In the genomic region with DNA sequence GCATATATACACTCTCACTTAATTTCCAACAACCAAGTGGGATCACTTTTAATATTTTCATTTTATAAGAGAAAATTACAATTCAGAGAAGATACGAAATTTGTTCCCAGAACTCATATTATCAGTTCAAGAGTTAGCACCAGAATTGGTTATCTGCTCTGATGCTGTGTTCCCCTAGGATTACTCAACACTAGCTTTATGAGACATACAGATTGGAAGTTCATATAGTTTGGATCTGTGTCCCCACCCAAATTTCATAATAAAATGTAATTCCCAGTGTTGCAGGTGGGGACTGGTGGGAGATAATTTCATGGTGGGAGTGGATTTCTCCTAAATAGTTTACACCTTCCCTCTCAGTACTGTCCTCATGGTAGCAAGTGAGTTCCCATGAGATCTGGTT, we compare ENCODE assay signal across 18 cellular contexts.
A peak's percentile ranks its signal among the peaks of the same experiment; 100 is the strongest.
DNase-seq lines count a peak whose midpoint lies in the region; ATAC-seq, FAIRE-seq and TF ChIP-seq lines count a peak whose summit lies in the region.
"Had no signal": no experiment of that assay in that cellular context is flagged by ENCODE, and none has a peak within 500 bp of the region (broad histone marks: within the 10 kb centered on the region; RNA-seq: fewer than 3 reads in every experiment).

No MANE protein-coding gene starts in this region.

- H3K4me2 ChIP-seq in HCT116 (ENCODE audit: low read length) (no peak overlapping the region), mesenchymal stem cell (ENCODE audit: low read length, poor library complexity, severe bottlenecking) (no peak overlapping the region), HepG2 (ENCODE audit: low read depth, low read length) (no peak overlapping the region)

- ATAC-seq in HCT116 (no peak), HepG2 (no peak)

- H3K79me2 ChIP-seq in HCT116 (ENCODE audit: insufficient read depth, low read length) (no peaks in the 10 kb centered on the region), HepG2 (ENCODE audit: insufficient read depth, low read length) (no peaks in the 10 kb centered on the region)

- POLR2A ChIA-PET in HCT116 (lab: Charles Lee): no interaction called here
- POLR2A ChIA-PET in HepG2 (lab: Yijun Ruan, JAX): no interaction called here

- H4K20me1 ChIP-seq in HCT116 (ENCODE audit: insufficient read depth): no peaks in the 10 kb centered on the region
- no peaks in the 10 kb centered on the region for H4K20me1 ChIP-seq in HepG2 (ENCODE audit: insufficient read depth, low read length)

- no peak overlapping the region for H4K8ac ChIP-seq in mesenchymal stem cell (ENCODE audit: low read length)

- no peak overlapping the region for H2BK15ac ChIP-seq in mesenchymal stem cell (ENCODE audit: low read depth, poor library complexity, severe bottlenecking)

- H3K4me1 Mint-ChIP-seq in HFFc6 (ENCODE audit: low read depth): no peaks in the 10 kb centered on the region
- H3K4me1 Mint-ChIP-seq: CD4-positive, alpha-beta memory T cell had no signal

- H3K18ac ChIP-seq in mesenchymal stem cell (ENCODE audit: low read depth in 1 of 2, low read length in 2 of 2): no peak overlapping the region

- H3K4ac ChIP-seq in mesenchymal stem cell (ENCODE audit: low read depth in 1 of 2, low read length in 2 of 2): no peak overlapping the region

- no peak for TF ChIP-seq CTCF in HCT116 (IDR thresholded peaks at IDR 0.05 in 2 of 3, conservative IDR thresholded peaks at IDR 0.05 in 1 of 3; ENCODE audit: borderline replicate concordance in 1 of 3, insufficient read depth in 1 of 3, low read depth in 2 of 3, low read length in 2 of 3)
- no peak for TF ChIP-seq CTCF in bronchial epithelial cell (IDR thresholded peaks at IDR 0.05; ENCODE audit: insufficient read depth, low read length, severe bottlenecking)
- TF ChIP-seq CTCF in HepG2 (CRISPR knock-in tag; IDR thresholded peaks at IDR 0.05): no peak
- TF ChIP-seq CTCF in HFFc6 (IDR thresholded peaks at IDR 0.05): no peak

- intact Hi-C loops in HCT116 (cut with micrococcal nuclease) (no loop called here), HepG2 (cut with micrococcal nuclease; ENCODE audit: unreplicated experiment) (no loop called here)

- H3K79me1 ChIP-seq in mesenchymal stem cell (replicated peaks; ENCODE audit: low read length, poor library complexity, severe bottlenecking): no peaks in the 10 kb centered on the region

- H2BK120ac ChIP-seq in mesenchymal stem cell (ENCODE audit: low read depth, low read length): no peak overlapping the region

- H2BK12ac ChIP-seq in mesenchymal stem cell (ENCODE audit: low read length in 2 of 2): no peak overlapping the region

- H3K4me3 Mint-ChIP-seq in HFFc6: no peak overlapping the region
- H3K4me3 Mint-ChIP-seq: CD4-positive, alpha-beta memory T cell had no signal

- FAIRE-seq in bronchial epithelial cell (lab: Jason Lieb, UNC): no peak
- FAIRE-seq in HepG2 (lab: Jason Lieb, UNC): no peak
- FAIRE-seq: G401.6, GM12892, H54 had no signal

- H3K27ac ChIP-seq in HCT116 (ENCODE audit: low read depth, low read length) (no peak overlapping the region), mesenchymal stem cell (ENCODE audit: low read length, poor library complexity, severe bottlenecking) (no peak overlapping the region), HepG2 (ENCODE audit: extremely low read length, insufficient read depth, low read length) (no peak overlapping the region)

- TF ChIP-seq EP300 in HepG2 (IDR thresholded peaks at IDR 0.05; ENCODE audit: low read depth in 2 of 2, low read length in 2 of 2) (no peak), HepG2 (CRISPR knock-in tag; IDR thresholded peaks at IDR 0.05; ENCODE audit: borderline replicate concordance) (no peak)

- H3K36me3 ChIP-seq in HCT116 (ENCODE audit: control insufficient read depth in 1 of 2, insufficient read depth in 2 of 2, low read length in 2 of 2) (no peaks in the 10 kb centered on the region), bronchial epithelial cell (ENCODE audit: control insufficient read depth, insufficient read depth, low read length) (no peaks in the 10 kb centered on the region), mesenchymal stem cell (ENCODE audit: control insufficient read depth in 1 of 2, insufficient read depth in 2 of 2, low read depth in 1 of 2, low read length in 2 of 2) (no peaks in the 10 kb centered on the region), HepG2 (replicated peaks in 1 of 2; ENCODE audit: control insufficient read depth in 1 of 2, insufficient read depth in 2 of 2, low read length in 2 of 2) (no peaks in the 10 kb centered on the region)
- H3K36me3 ChIP-seq: HAP-1 had no signal

- H3K36me3 Mint-ChIP-seq in HFFc6 (ENCODE audit: low read depth): no peaks in the 10 kb centered on the region
- H3K36me3 Mint-ChIP-seq: CD4-positive, alpha-beta memory T cell had no signal

- no peak for DNase-seq in HCT116 (ENCODE audit: low read depth, low spot score)
- peak; percentile 15 for DNase-seq in NCI-H226
- DNase-seq in bronchial epithelial cell (ENCODE audit: low read depth): peak; percentile 42
- peak; percentile 1 for DNase-seq in mesenchymal stem cell
- DNase-seq in HepG2 (ENCODE audit: low spot score): no peak
- no peak for DNase-seq in HFFc6
- no peak for DNase-seq in activated CD4-positive, alpha-beta T cell treated with anti-CD3 and anti-CD28 coated beads, Interleukin-2, amount 50 U/mL, for 48 hours
- DNase-seq: C1 segment of cervical spinal cord; Calu3; CD4-positive, alpha-beta memory T cell; COR-L47; DMS53; DMS79 treated with DMSO at 0.1 percent for 48 hours; GOT3 had no signal

- WGBS in mesenchymal stem cell: no CpG with 5 or more reads among the region's 1 CpG
- 3% methylated on average over 1 of the region's 1 CpG for WGBS in HepG2 (ENCODE audit: low lambda C conversion rate)

- H3K23ac ChIP-seq in mesenchymal stem cell (ENCODE audit: low read length in 2 of 2): no peak overlapping the region

- in situ Hi-C loops in HepG2 (cut with HindIII; ENCODE audit: extremely low pct_ligation_motif_present, low pct_unique_long_range_greater_than_20kb): no loop called here

- no peak overlapping the region for H2BK5ac ChIP-seq in mesenchymal stem cell (ENCODE audit: low read depth, low read length, poor library complexity, severe bottlenecking)

- no peak overlapping the region for H4K91ac ChIP-seq in mesenchymal stem cell (ENCODE audit: low read length)

- no peak overlapping the region for H2AK5ac ChIP-seq in mesenchymal stem cell (ENCODE audit: low read length, severe bottlenecking)

- no peak overlapping the region for H3K14ac ChIP-seq in mesenchymal stem cell (ENCODE audit: low read length in 2 of 2)

- H3K4me3 ChIP-seq in HCT116 (replicated peaks in 1 of 2; ENCODE audit: low read depth in 1 of 2, low read length in 2 of 2): no peak overlapping the region
- H3K4me3 ChIP-seq in bronchial epithelial cell (ENCODE audit: low read depth, low read length): no peak overlapping the region
- H3K4me3 ChIP-seq in mesenchymal stem cell (ENCODE audit: insufficient read depth in 1 of 2, low read depth in 1 of 2, low read length in 2 of 2): no peak overlapping the region
- no peak overlapping the region for H3K4me3 ChIP-seq in HepG2 (replicated peaks in 1 of 3; ENCODE audit: insufficient read depth in 1 of 3, low read depth in 2 of 3, low read length in 3 of 3)
- H3K4me3 ChIP-seq: HAP-1 had no signal

- TF ChIP-seq POLR2A in HCT116 (IDR thresholded peaks at IDR 0.05; ENCODE audit: borderline replicate concordance, extremely low read depth, insufficient read depth, insufficient read length) (no peak), HepG2 (IDR thresholded peaks at IDR 0.05; ENCODE audit: insufficient read depth in 1 of 2, low read depth in 2 of 2, low read length in 2 of 2) (no peak)

- H3K9me2 ChIP-seq in HCT116 (ENCODE audit: insufficient read depth): no peaks in the 10 kb centered on the region; the same call in 1 of the 2 replicates

- H2AFZ ChIP-seq in HCT116 (ENCODE audit: low read depth, low read length, poor library complexity, severe bottlenecking) (no peak overlapping the region), mesenchymal stem cell (ENCODE audit: low read depth, low read length) (no peak overlapping the region), HepG2 (ENCODE audit: low read length) (no peak overlapping the region)

- no peaks in the 10 kb centered on the region for H3K27me3 ChIP-seq in HCT116 (ENCODE audit: insufficient read depth, low read length)
- H3K27me3 ChIP-seq in bronchial epithelial cell (ENCODE audit: control insufficient read depth, insufficient read depth, low read length): no peaks in the 10 kb centered on the region
- H3K27me3 ChIP-seq in mesenchymal stem cell (ENCODE audit: control insufficient read depth in 1 of 2, insufficient read depth in 1 of 2, low read length in 2 of 2): no peaks in the 10 kb centered on the region
- no peaks in the 10 kb centered on the region for H3K27me3 ChIP-seq in HepG2 (ENCODE audit: control insufficient read depth in 1 of 2, insufficient read depth in 2 of 2, low read length in 2 of 2)

- H3K4me1 ChIP-seq in HCT116 (ENCODE audit: control insufficient read depth in 1 of 2, insufficient read depth in 2 of 2, low read length in 2 of 2): no peaks in the 10 kb centered on the region
- H3K4me1 ChIP-seq in mesenchymal stem cell (ENCODE audit: control insufficient read depth, insufficient read depth, low read depth, low read length): no peaks in the 10 kb centered on the region
- H3K4me1 ChIP-seq in HepG2 (ENCODE audit: insufficient read depth, low read length): no peaks in the 10 kb centered on the region
- H3K4me1 ChIP-seq: HAP-1 had no signal

- H3K9ac ChIP-seq in HCT116 (ENCODE audit: low read length) (no peak overlapping the region), mesenchymal stem cell (ENCODE audit: low read length) (no peak overlapping the region), HepG2 (ENCODE audit: insufficient read depth, low read depth, low read length) (no peak overlapping the region)

- RAD21 ChIA-PET in HCT116 (lab: Charles Lee; ENCODE audit: low non-redundant PET in 1 of 2, low total read pairs in 2 of 2, uncharacterized antibody in 2 of 2, unreplicated experiment in 2 of 2): no interaction called here

- BruUV-seq in HCT116 (replicated peaks; lab: Mats Ljungman, UMichigan) (no TSS peak), HepG2 (replicated peaks; lab: Mats Ljungman, UMichigan) (no TSS peak)

- H3K9me3 Mint-ChIP-seq in HFFc6: peaks cover 24% of the 10 kb centered on the region

- CTCF ChIA-PET in HCT116 (lab: Charles Lee) (no interaction called here), HepG2 (lab: Yijun Ruan, JAX; ENCODE audit: low intra/inter-chr PET ratio, low total read pairs) (no interaction called here)

- no peak for TF ChIP-seq RAD21 in HCT116 (IDR thresholded peaks at IDR 0.05; ENCODE audit: low read depth)
- no peak for TF ChIP-seq RAD21 in HepG2 (CRISPR knock-in tag; IDR thresholded peaks at IDR 0.05)

- no peaks in the 10 kb centered on the region for H3K27me3 Mint-ChIP-seq in HFFc6 (ENCODE audit: insufficient read depth)

- no peaks in the 10 kb centered on the region for H3K9me3 ChIP-seq in HCT116 (ENCODE audit: control insufficient read depth in 1 of 2, insufficient read depth in 1 of 2, low read depth in 1 of 2, low read length in 2 of 2)
- no peaks in the 10 kb centered on the region for H3K9me3 ChIP-seq in mesenchymal stem cell (ENCODE audit: control insufficient read depth, low read length)
- H3K9me3 ChIP-seq in HepG2 (ENCODE audit: low read length): no peaks in the 10 kb centered on the region
- H3K9me3 ChIP-seq: HAP-1 had no signal

- H3K27ac Mint-ChIP-seq in HFFc6: no peak overlapping the region
- H3K27ac Mint-ChIP-seq: CD4-positive, alpha-beta memory T cell had no signal

TF ChIP-seq in HCT116, 20 proteins besides CTCF, POLR2A, EP300 and RAD21 (continues in another document):
- no peak for TF ChIP-seq CBX3 (IDR thresholded peaks at IDR 0.05; ENCODE audit: low read depth)

Comparison
In these comparisons a context has a peak if more than half of its experiments do, and no peak if none do; other contexts are left out.
1. DNase-seq: peak in NCI-H226 (single experiment), bronchial epithelial cell (single experiment) and mesenchymal stem cell (single experiment); none in HCT116 (single experiment), HepG2 (single experiment), HFFc6 (single experiment) and activated CD4-positive, alpha-beta T cell treated with anti-CD3 and anti-CD28 coated beads, Interleukin-2, amount 50 U/mL, for 48 hours (0 of 2).